Comparison of ENCODE assay signal across 7 cellular contexts in the genomic region with DNA sequence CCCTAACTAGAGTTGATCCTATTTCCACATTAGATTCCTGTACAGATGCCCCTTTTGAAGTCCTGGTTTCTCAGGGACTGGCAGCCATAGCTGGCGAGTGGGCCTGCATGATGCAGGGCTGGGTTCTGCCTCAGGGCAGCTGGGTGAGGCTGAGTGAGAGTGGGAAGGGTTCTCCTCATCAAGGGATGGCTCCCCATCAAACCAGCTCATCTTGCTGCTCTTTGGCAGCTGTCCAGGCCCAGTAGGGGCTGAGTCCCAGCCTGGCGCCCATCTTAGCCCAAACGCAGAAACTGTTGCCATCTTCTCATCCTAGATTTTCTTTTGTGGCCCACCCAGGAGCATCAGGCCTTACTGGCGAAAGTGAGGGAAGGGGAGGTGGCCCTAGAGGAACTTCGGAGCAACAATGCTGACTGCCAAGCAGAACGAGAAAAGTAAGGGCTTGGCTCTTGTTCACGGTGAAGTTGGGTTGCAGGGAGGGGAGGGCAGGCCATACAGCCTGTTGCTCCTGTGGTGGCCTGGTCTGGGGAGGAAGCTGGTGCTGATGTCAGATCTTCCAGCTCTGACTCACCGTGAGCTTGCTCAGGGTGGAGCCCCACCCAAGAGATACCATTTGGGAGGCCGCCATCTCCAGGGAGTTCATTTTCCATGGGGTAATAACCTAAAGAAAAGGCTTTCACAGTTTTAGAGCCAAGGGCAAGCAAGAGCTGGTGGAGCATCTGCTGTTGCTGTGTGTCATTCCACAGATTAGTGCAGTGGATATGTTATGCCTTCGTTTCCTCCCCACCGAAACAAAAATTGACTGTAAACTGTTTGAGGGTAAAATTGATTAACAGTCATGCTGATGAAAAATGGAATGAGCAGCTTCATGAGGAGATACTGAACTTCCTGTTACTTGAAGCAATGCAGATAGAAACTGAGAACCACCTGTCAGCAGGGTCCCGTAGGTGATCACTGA. TPM values are rescaled to one million over a fixed set of nuclear protein-coding genes. Genes with fewer than 3 reads are reported as not detected.
A peak's percentile ranks its signal among the peaks of the same experiment; 100 is the strongest.
DNase-seq lines count a peak whose midpoint lies in the region; TF ChIP-seq lines count a peak whose summit lies in the region.

No MANE protein-coding gene starts in this region.

- peak overlapping the region; percentile 65 for H2AFZ ChIP-seq in osteoblast (ENCODE audit: low read length)

- H3K27me3 ChIP-seq in brain microvascular endothelial cell (replicated peaks) (no peaks in the 10 kb centered on the region), osteoblast (ENCODE audit: insufficient read depth, low read length) (no peaks in the 10 kb centered on the region)

- in situ Hi-C loops in brain microvascular endothelial cell (cut with HindIII; ENCODE audit: low pct_ligation_motif_present, low sequenced_read_pairs): no loop called here

- TF ChIP-seq CTCF in brain microvascular endothelial cell (IDR thresholded peaks at IDR 0.05; ENCODE audit: low read depth, low read length, missing control alignments) (no peak), osteoblast (IDR thresholded peaks at IDR 0.05; ENCODE audit: extremely low read depth, low read depth, low read length) (no peak)

- no peaks in the 10 kb centered on the region for H4K20me1 ChIP-seq in osteoblast (ENCODE audit: insufficient read depth, low read length)

- H3K4me1 ChIP-seq in osteoblast (ENCODE audit: insufficient read depth, low read length): peaks cover 21% of the 10 kb centered on the region

- no peak overlapping the region for H3K4me3 ChIP-seq in brain microvascular endothelial cell (ENCODE audit: low read depth, low read length)
- H3K4me3 ChIP-seq in osteoblast (ENCODE audit: insufficient read depth, low read length): no peak overlapping the region

- H3K36me3 ChIP-seq in brain microvascular endothelial cell (replicated peaks) (no peaks in the 10 kb centered on the region), osteoblast (ENCODE audit: insufficient read depth, low read length) (peaks cover 69% of the 10 kb centered on the region)

- H3K79me2 ChIP-seq in osteoblast (ENCODE audit: insufficient read depth, low read length): no peaks in the 10 kb centered on the region

- DNase-seq in EL: peak; percentile 88
- DNase-seq in LHCN-M2 (ENCODE audit: low read depth): peak; percentile 56
- DNase-seq in brain microvascular endothelial cell: peak; percentile 65
- DNase-seq in osteoblast (ENCODE audit: insufficient read length, low spot score, missing footprints): peak; percentile 96
- no peak for DNase-seq in stimulated activated naive CD4-positive, alpha-beta T cell treated with Interleukin-2 at 50 U/mL for 16 hours (lab: John Stamatoyannopoulos, UW)
- no peak for DNase-seq in C1 segment of cervical spinal cord (lab: John Stamatoyannopoulos, UW)
- DNase-seq in DMS 273 (lab: John Stamatoyannopoulos, UW; ENCODE audit: unreplicated experiment): no peak

- H3K27ac ChIP-seq in brain microvascular endothelial cell (no peak overlapping the region), osteoblast (ENCODE audit: low read depth, low read length) (peak overlapping the region; percentile 56)

- H3K9me3 ChIP-seq in osteoblast (ENCODE audit: low read depth, low read length): no peaks in the 10 kb centered on the region

- no peak overlapping the region for H3K4me2 ChIP-seq in osteoblast (ENCODE audit: insufficient read depth, low read length)

RNA-seq across cellular contexts. Expression of a gene that starts 34.7 kb away (rescaled TPM):
- total RNA-seq in LHCN-M2 (2014; rRNA removed) (7.8 and 7.9 TPM in 2 replicates), osteoblast (12.7 and 16.3 TPM in 2 replicates)
- 17.2 TPM for polyA plus RNA-seq in LHCN-M2 (2012)

RNA-seq across cellular contexts. Expression of a gene that starts 37.0 kb away (rescaled TPM):
- total RNA-seq in LHCN-M2 (2014; rRNA removed) (19.8 and 22.6 TPM in 2 replicates), osteoblast (23.5 and 25.6 TPM in 2 replicates)
- polyA plus RNA-seq in LHCN-M2 (2012): 8.3 TPM

Comparison
In these comparisons a context has a peak if more than half of its experiments do, and no peak if none do; other contexts are left out.
1. DNase-seq: peak in EL (single experiment), LHCN-M2 (single experiment), brain microvascular endothelial cell (single experiment) and osteoblast (single experiment); none in stimulated activated naive CD4-positive, alpha-beta T cell treated with Interleukin-2 at 50 U/mL for 16 hours (single experiment), C1 segment of cervical spinal cord (0 of 14) and DMS 273 (single experiment).